Comparison of ENCODE assay signal across 16 cellular contexts in genomic region chr20:41358717-41359116, GRCh38. TPM values are rescaled to one million over a fixed set of nuclear protein-coding genes. Genes with fewer than 3 reads are reported as not detected.
A peak's percentile ranks its signal among the peaks of the same experiment; 100 is the strongest.
DNase-seq lines count a peak whose midpoint lies in the region; ATAC-seq and TF ChIP-seq lines count a peak whose summit lies in the region.
"Had no signal": no experiment of that assay in that cellular context is flagged by ENCODE, and none has a peak within 500 bp of the region (broad histone marks: within the 10 kb centered on the region; RNA-seq: fewer than 3 reads in every experiment).

No MANE protein-coding gene starts in this region.

- peak in 1 of 2 donors; percentile 29 for TF ChIP-seq RAD21 in liver (IDR thresholded peaks at IDR 0.05)

- H3K27me3 ChIP-seq in left ventricle myocardium inferior (ENCODE audit: low read depth): no peaks in the 10 kb centered on the region
- H3K27me3 ChIP-seq in heart right ventricle: no peaks in the 10 kb centered on the region
- H3K27me3 ChIP-seq in SJCRH30: no peaks in the 10 kb centered on the region
- H3K27me3 ChIP-seq in liver (ENCODE audit: control insufficient read depth in 4 of 4, insufficient read depth in 4 of 4, low read length in 3 of 4): no peaks in the 10 kb centered on the region
- no peaks in the 10 kb centered on the region for H3K27me3 ChIP-seq in thyroid gland
- H3K27me3 ChIP-seq: BLaER1 had no signal

- no peak for ATAC-seq in heart right ventricle
- ATAC-seq: HCT116 had no signal

- WGBS in heart right ventricle, 2 donors: 94 to 95% methylated on average over 7 of the region's 7 CpGs
- WGBS in liver: 55% methylated on average over 7 of the region's 7 CpGs
- 95 to 97% methylated on average over 5 to 7 of the region's 7 CpGs for WGBS in thyroid gland, 2 donors

- no peak overlapping the region for H3K4me3 ChIP-seq in left ventricle myocardium inferior
- H3K4me3 ChIP-seq in heart right ventricle: no peak overlapping the region
- no peak overlapping the region for H3K4me3 ChIP-seq in SJCRH30
- H3K4me3 ChIP-seq in liver (ENCODE audit: low read depth in 1 of 3, low read length in 3 of 3): no peak overlapping the region
- H3K4me3 ChIP-seq in thyroid gland (replicated peaks in 1 of 3): no peak overlapping the region
- H3K4me3 ChIP-seq: BLaER1 had no signal

- DNase-seq in left ventricle myocardium inferior (no peak), heart right ventricle (no peak), SJCRH30 (peak; percentile 59 to 77), thyroid gland (no peak), MV-4-11 (lab: John Stamatoyannopoulos, UW) (no peak)
- no peak for DNase-seq in stimulated activated CD4-positive, alpha-beta T cell treated with anti-CD3 and anti-CD28 coated beads, Interleukin-2, amount 100 ng/mL, for 24 hours
- DNase-seq: 8988T; AML-193; Caco-2; CD8-positive, alpha-beta memory T cell; DMS53; GF-D8 had no signal

- H3K27ac ChIP-seq in left ventricle myocardium inferior (replicated peaks): peak overlapping the region; percentile 84
- peak overlapping the region in 1 of 10 donors; percentile 0 for H3K27ac ChIP-seq in heart right ventricle
- H3K27ac ChIP-seq in SJCRH30: no peak overlapping the region; the same call in 1 of the 2 replicates
- no peak overlapping the region for H3K27ac ChIP-seq in liver (ENCODE audit: low read depth in 1 of 2, low read length in 2 of 2)
- peak overlapping the region; percentile 38 to 66 (median 61) for H3K27ac ChIP-seq in thyroid gland
- H3K27ac ChIP-seq: BLaER1 had no signal

- no peak overlapping the region for H3K9ac ChIP-seq in liver (ENCODE audit: low read depth in 1 of 2, low read length in 2 of 2)
- H3K9ac ChIP-seq: BLaER1 had no signal

- no peak for TF ChIP-seq POLR2A in thyroid gland (IDR thresholded peaks at IDR 0.05)

- TF ChIP-seq CTCF in left ventricle myocardium inferior (IDR thresholded peaks at IDR 0.05; ENCODE audit: borderline replicate concordance): no peak
- TF ChIP-seq CTCF in heart right ventricle (IDR thresholded peaks at IDR 0.05): no peak
- no peak for TF ChIP-seq CTCF in liver (IDR thresholded peaks at IDR 0.05; ENCODE audit: low read depth, low read length, missing input control)
- no peak for TF ChIP-seq CTCF in thyroid gland (IDR thresholded peaks at IDR 0.05)

- no peaks in the 10 kb centered on the region for H3K9me3 ChIP-seq in left ventricle myocardium inferior (replicated peaks)
- no peaks in the 10 kb centered on the region for H3K9me3 ChIP-seq in heart right ventricle
- H3K9me3 ChIP-seq in SJCRH30 (replicated peaks): no peaks in the 10 kb centered on the region
- H3K9me3 ChIP-seq in liver (ENCODE audit: control insufficient read depth in 4 of 4, low read length in 3 of 4): no peaks in the 10 kb centered on the region
- no peaks in the 10 kb centered on the region for H3K9me3 ChIP-seq in thyroid gland
- H3K9me3 ChIP-seq: BLaER1, Caco-2 had no signal

- peaks cover 54% of the 10 kb centered on the region for H3K4me1 ChIP-seq in left ventricle myocardium inferior
- peaks cover 0 to 44% (median 5%) of the 10 kb centered on the region in 9 donors for H3K4me1 ChIP-seq in heart right ventricle
- H3K4me1 ChIP-seq in SJCRH30: peaks cover 50% of the 10 kb centered on the region
- H3K4me1 ChIP-seq in liver (ENCODE audit: control insufficient read depth in 4 of 4, insufficient read depth in 4 of 4, low read length in 3 of 4): peaks cover 4 to 14% (median 11%) of the 10 kb centered on the region in 4 donors
- peaks cover 0 to 19% of the 10 kb centered on the region in 2 donors for H3K4me1 ChIP-seq in thyroid gland
- H3K4me1 ChIP-seq: BLaER1, Caco-2 had no signal

- intact Hi-C loops in left ventricle myocardium inferior (cut with micrococcal nuclease): no loop called here
- intact Hi-C loops in heart right ventricle (cut with DNase I): loop anchor here in 1 of 10 donors (5.0 kb wide), 1 partner anchor 39 kb away; no protein-coding TSS in a partner anchor
- intact Hi-C loops in thyroid gland (cut with DNase I): no loop called here

- H3K36me3 ChIP-seq in left ventricle myocardium inferior (peaks cover 37% of the 10 kb centered on the region), heart right ventricle (peaks cover 0 to 41% (median 10%) of the 10 kb centered on the region in 9 donors), SJCRH30 (no peaks in the 10 kb centered on the region), liver (ENCODE audit: control insufficient read depth in 4 of 4, insufficient read depth in 3 of 4, low read depth in 1 of 4, low read length in 3 of 4) (peaks cover 0 to 26% (median 4%) of the 10 kb centered on the region in 4 donors), thyroid gland (peaks cover 8 to 18% of the 10 kb centered on the region in 2 donors)
- H3K36me3 ChIP-seq: BLaER1 had no signal

TF ChIP-seq in liver, 16 proteins besides CTCF, POLR2A, EP300 and RAD21 (continues in another document):
- TF ChIP-seq ATF3 (IDR thresholded peaks at IDR 0.05) (no peak), HNF4G (IDR thresholded peaks at IDR 0.05) (peak; percentile 77), GABPA (IDR thresholded peaks at IDR 0.05 in 1 of 2, conservative IDR thresholded peaks at IDR 0.05 in 1 of 2) (no peak), REST (IDR thresholded peaks at IDR 0.05) (no peak), HNF4A (conservative IDR thresholded peaks at IDR 0.05) (peak; percentile 95 to 97), FOXA2 (IDR thresholded peaks at IDR 0.05) (no peak), RXRA (IDR thresholded peaks at IDR 0.05) (peak in 1 of 2 donors; percentile 25), FOXA1 (IDR thresholded peaks at IDR 0.05) (no peak), EGR1 (IDR thresholded peaks at IDR 0.05; ENCODE audit: low read depth in 2 of 2) (no peak), SP1 (IDR thresholded peaks at IDR 0.05) (peak; percentile 79), ZBTB33 (IDR thresholded peaks at IDR 0.05) (no peak)

RNA-seq across cellular contexts. Expression of gene EMILIN3, which starts 7.9 kb away (rescaled TPM):
- total RNA-seq in left ventricle myocardium inferior (4.2 TPM), heart right ventricle (1 to 10 TPM in 8 of 10 donors, under 1 TPM in 2; 0.20 to 5.3 (median 2.8) TPM), liver (under 1 TPM in 1 of 2 donors, not detected in 1; 0.17 TPM), thyroid gland (1 to 10 TPM in 1 of 4 donors, under 1 TPM in 3; 0.27 to 1.3 (median 0.61) TPM)
- polyA plus RNA-seq in heart right ventricle (1 to 10 TPM; 2.1 to 6.4 TPM), liver (under 1 TPM; 0.05 to 0.79 TPM)
- 11.7 and 12.0 TPM in 2 replicates for total RNA-seq in SJCRH30 (2014; rRNA removed; shearing (Covaris generic))
- total RNA-seq: CD8-positive, alpha-beta memory T cell; H4 had no signal
- polyA plus RNA-seq: CD8-positive, alpha-beta memory T cell had no signal

RNA-seq across cellular contexts. Expression of gene LPIN3, which starts 18.1 kb away (rescaled TPM):
- 19.9 TPM for total RNA-seq in left ventricle myocardium inferior
- total RNA-seq in heart right ventricle: 10 to 100 TPM; 12.5 to 26.5 (median 18.2) TPM
- polyA plus RNA-seq in heart right ventricle: 10 to 100 TPM; 11.1 to 45.5 TPM
- total RNA-seq in SJCRH30 (2014; rRNA removed; shearing (Covaris generic)): 1.2 and 2.3 TPM in 2 replicates
- total RNA-seq in liver: 10 to 100 TPM in 1 of 2 donors, 1 to 10 TPM in 1; 1.5 to 19.8 TPM
- polyA plus RNA-seq in liver: 10 to 100 TPM in 1 of 2 donors, 1 to 10 TPM in 1; 7.0 to 32.4 TPM
- 10 to 100 TPM; 33.5 to 53.5 (median 42.1) TPM for total RNA-seq in thyroid gland
- polyA plus RNA-seq: CD8-positive, alpha-beta memory T cell had no signal

RNA-seq across cellular contexts. Expression of gene ZHX3, which starts 41.2 kb away (rescaled TPM):
- total RNA-seq in left ventricle myocardium inferior (34.6 TPM), heart right ventricle (10 to 100 TPM; 26.2 to 51.8 (median 31.0) TPM), liver (10 to 100 TPM in 1 of 2 donors, 1 to 10 TPM in 1; 3.2 to 30.0 TPM), thyroid gland (10 to 100 TPM; 57.8 to 74.8 (median 60.5) TPM)
- polyA plus RNA-seq in heart right ventricle (10 to 100 TPM in 1 of 2 donors, 1 to 10 TPM in 1; 6.5 to 20.6 TPM), liver (1 to 10 TPM; 7.6 to 8.4 TPM)
- 16.0 and 16.2 TPM in 2 replicates for total RNA-seq in SJCRH30 (2014; rRNA removed; shearing (Covaris generic))

Comparison
In these comparisons a context has a peak if more than half of its experiments do, and no peak if none do; other contexts are left out.
1. DNase-seq: peak in SJCRH30 (2 of 2); none in left ventricle myocardium inferior (single experiment), heart right ventricle (0 of 2), thyroid gland (0 of 2), stimulated activated CD4-positive, alpha-beta T cell treated with anti-CD3 and anti-CD28 coated beads, Interleukin-2, amount 100 ng/mL, for 24 hours (0 of 2) and MV-4-11 (single experiment).
2. H3K27ac ChIP-seq: peak in left ventricle myocardium inferior (single experiment) and thyroid gland (3 of 3); none in SJCRH30 (single experiment) and liver (0 of 2).